8 cellular contexts compared by ENCODE assay signal in the genomic region with DNA sequence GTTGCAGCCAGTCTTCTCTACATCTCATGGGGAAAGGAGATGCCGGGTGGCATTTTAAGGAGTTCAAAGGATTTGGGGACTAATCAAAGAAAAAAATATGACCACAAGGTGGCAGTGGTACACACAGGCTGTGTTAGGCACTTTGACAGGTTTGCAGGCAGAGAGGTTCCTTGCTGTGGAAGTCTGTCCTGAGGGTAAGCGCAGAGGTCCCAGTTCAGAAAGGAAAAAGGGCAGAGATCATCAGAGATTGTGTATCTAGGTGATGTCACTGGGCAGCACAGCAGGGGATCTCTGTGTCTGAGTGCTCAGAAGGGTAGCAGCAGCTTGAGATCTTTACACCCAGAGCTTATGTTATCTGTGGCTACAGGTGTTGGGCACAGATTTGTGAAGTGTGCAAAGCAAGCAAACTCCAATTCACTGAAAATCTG.
DNase-seq lines count a peak whose midpoint lies in the region; ATAC-seq and TF ChIP-seq lines count a peak whose summit lies in the region.

No MANE protein-coding gene starts in this region.

- H3K27me3 ChIP-seq in heart left ventricle (peaks cover 0 to 9% (median 0%) of the 10 kb centered on the region in 9 donors), sigmoid colon (no peaks in the 10 kb centered on the region)

- H3K4me3 ChIP-seq in heart left ventricle (no peak overlapping the region), sigmoid colon (no peak overlapping the region)

- H3K27me3 Mint-ChIP-seq in activated naive CD8-positive, alpha-beta T cell treated with anti-CD3 and anti-CD28 coated beads, Interleukin-2, amount 50 U/mL, for 24 hours, result peaks cover 5% of the 10 kb centered on the region

- intact Hi-C loops in heart left ventricle (cut with DNase I) (loop anchor here in 9 of 10 donors (2.0 to 10.0 kb wide), 8 partner anchors 162 to 432 kb away; a partner anchor contains a TSS), sigmoid colon (cut with DNase I) (loop anchor here (5.0 kb wide), 1 partner anchor 424 kb away; no protein-coding TSS in a partner anchor)

- H3K27ac Mint-ChIP-seq in activated naive CD8-positive, alpha-beta T cell treated with anti-CD3 and anti-CD28 coated beads, Interleukin-2, amount 50 U/mL, for 24 hours, result no peak overlapping the region

- no peaks in the 10 kb centered on the region for H3K36me3 Mint-ChIP-seq in activated naive CD8-positive, alpha-beta T cell treated with anti-CD3 and anti-CD28 coated beads, Interleukin-2, amount 50 U/mL, for 24 hours (ENCODE audit: low read depth)

- H3K27ac ChIP-seq in heart left ventricle (no peak overlapping the region), sigmoid colon (no peak overlapping the region)

- TF ChIP-seq CTCF in heart left ventricle (IDR thresholded peaks at IDR 0.05), result peak; percentile 44 to 72 (median 58)
- TF ChIP-seq CTCF in sigmoid colon (IDR thresholded peaks at IDR 0.05), result peak in 3 of 4 experiments; percentile 27 to 59 (median 46)

- WGBS in heart left ventricle, 4 donors, result 12 to 22% (median 15%) methylated on average over 2 of the region's 2 CpGs
- WGBS in sigmoid colon, 2 donors, result 5 to 24% methylated on average over 2 of the region's 2 CpGs

- TF ChIP-seq POLR2A in heart left ventricle (IDR thresholded peaks at IDR 0.05) (no peak), sigmoid colon (IDR thresholded peaks at IDR 0.05) (no peak)

- TF ChIP-seq EP300 in sigmoid colon (IDR thresholded peaks at IDR 0.05), result no peak

- DNase-seq in ACHN, result peak; percentile 62
- DNase-seq in GF-D8 (lab: John Stamatoyannopoulos, UW), result peak; percentile 4
- peak; percentile 80 for DNase-seq in NCI-H2227 (lab: John Stamatoyannopoulos, UW; ENCODE audit: unreplicated experiment)
- DNase-seq in activated naive CD8-positive, alpha-beta T cell treated with anti-CD3 and anti-CD28 coated beads, Interleukin-2, amount 50 U/mL, for 24 hours, result peak; percentile 2
- DNase-seq in heart left ventricle, result peak in 3 of 5 donors; percentile 8 to 26 (median 19)
- no peak for DNase-seq in sigmoid colon
- no peak for DNase-seq in effector CD4-positive, alpha-beta T cell

- H3K9me3 ChIP-seq in heart left ventricle (no peaks in the 10 kb centered on the region), sigmoid colon (no peaks in the 10 kb centered on the region)

- H3K4me1 ChIP-seq in heart left ventricle, result no peaks in the 10 kb centered on the region
- H3K4me1 ChIP-seq in sigmoid colon, result no peaks in the 10 kb centered on the region

- peak; percentile 66 for ATAC-seq in HG02870 (IDR thresholded peaks at IDR 0.05; ENCODE audit: unreplicated experiment)
- no peak for ATAC-seq in activated naive CD8-positive, alpha-beta T cell treated with anti-CD3 and anti-CD28 coated beads, Interleukin-2, amount 50 U/mL, for 24 hours
- ATAC-seq in heart left ventricle, result peak in 3 of 4 donors; percentile 56 to 64 (median 63)

- H3K36me3 ChIP-seq in heart left ventricle, result no peaks in the 10 kb centered on the region
- H3K36me3 ChIP-seq in sigmoid colon, result no peaks in the 10 kb centered on the region

- H3K4me1 Mint-ChIP-seq in activated naive CD8-positive, alpha-beta T cell treated with anti-CD3 and anti-CD28 coated beads, Interleukin-2, amount 50 U/mL, for 24 hours, result no peaks in the 10 kb centered on the region

- in situ Hi-C loops in ACHN (cut with HindIII; ENCODE audit: low pct_ligation_motif_present, low pct_unique_long_range_greater_than_20kb, low sequenced_read_pairs), result no loop called here

- H3K9me3 Mint-ChIP-seq in activated naive CD8-positive, alpha-beta T cell treated with anti-CD3 and anti-CD28 coated beads, Interleukin-2, amount 50 U/mL, for 24 hours, result no peaks in the 10 kb centered on the region

- H3K4me3 Mint-ChIP-seq in activated naive CD8-positive, alpha-beta T cell treated with anti-CD3 and anti-CD28 coated beads, Interleukin-2, amount 50 U/mL, for 24 hours, result no peak overlapping the region

Comparison
In these comparisons a context has a peak if more than half of its experiments do, and no peak if none do; other contexts are left out.
1. DNase-seq: peak in ACHN (single experiment), GF-D8 (single experiment), NCI-H2227 (single experiment), activated naive CD8-positive, alpha-beta T cell treated with anti-CD3 and anti-CD28 coated beads, Interleukin-2, amount 50 U/mL, for 24 hours (single experiment) and heart left ventricle (3 of 5); none in sigmoid colon (single experiment) and effector CD4-positive, alpha-beta T cell (single experiment).